ENCODE assay signal across 15 cellular contexts in genomic region chr17:41737680-41738023, GRCh38. TPM values are rescaled to one million over a fixed set of nuclear protein-coding genes. Genes with fewer than 3 reads are reported as not detected.
A peak's percentile ranks its signal among the peaks of the same experiment; 100 is the strongest.
DNase-seq lines count a peak whose midpoint lies in the region; ATAC-seq, FAIRE-seq and TF ChIP-seq lines count a peak whose summit lies in the region.
"Had no signal": no experiment of that assay in that cellular context is flagged by ENCODE, and none has a peak within 500 bp of the region (broad histone marks: within the 10 kb centered on the region; RNA-seq: fewer than 3 reads in every experiment).

No MANE protein-coding gene starts in this region.

- intact Hi-C loops in HepG2 (cut with micrococcal nuclease; ENCODE audit: unreplicated experiment), result loop anchor here (1.0 kb wide), 2 partner anchors 64 to 222 kb away; no protein-coding TSS in a partner anchor

- no peak overlapping the region for H3K9ac ChIP-seq in HepG2 (ENCODE audit: insufficient read depth, low read depth, low read length)

- H3K4me1 Mint-ChIP-seq in T-helper 2 cell treated with Interferon-gamma antibody and Interleukin-4, amounts not matched to agents 5 μg/mL and 100 μg/mL, for 36 hours (ENCODE audit: low read depth), result peaks cover 1% of the 10 kb centered on the region
- peaks cover 0 to 22% (median 3%) of the 10 kb centered on the region in 4 donors for H3K4me1 Mint-ChIP-seq in CD4-positive, CD25-positive, alpha-beta regulatory T cell

- WGBS in HepG2 (ENCODE audit: low lambda C conversion rate), result 17% methylated on average over 5 of the region's 5 CpGs

- H3K4me3 ChIP-seq in CD4-positive, CD25-positive, alpha-beta regulatory T cell (ENCODE audit: low read depth, low read length), result no peak overlapping the region
- H3K4me3 ChIP-seq in HepG2 (replicated peaks in 1 of 3; ENCODE audit: insufficient read depth in 1 of 3, low read depth in 2 of 3, low read length in 3 of 3), result no peak overlapping the region
- H3K4me3 ChIP-seq: ovary, testis had no signal

- TF ChIP-seq POLR2A in HepG2 (IDR thresholded peaks at IDR 0.05; ENCODE audit: insufficient read depth in 1 of 2, low read depth in 2 of 2, low read length in 2 of 2), result no peak

- no peak for FAIRE-seq in HepG2 (lab: Jason Lieb, UNC)

- in situ Hi-C loops in HepG2 (cut with HindIII; ENCODE audit: extremely low pct_ligation_motif_present, low pct_unique_long_range_greater_than_20kb), result loop anchor here (5.0 kb wide), 2 partner anchors 65 to 220 kb away; no protein-coding TSS in a partner anchor

- H3K27ac ChIP-seq in CD4-positive, CD25-positive, alpha-beta regulatory T cell (ENCODE audit: insufficient read depth, low read length, poor library complexity, severe bottlenecking), result no peak overlapping the region
- H3K27ac ChIP-seq in RWPE1, result peak overlapping the region; percentile 64; the same call in 1 of the 2 replicates
- no peak overlapping the region for H3K27ac ChIP-seq in HepG2 (ENCODE audit: extremely low read length, insufficient read depth, low read length)
- H3K27ac ChIP-seq: ovary, testis had no signal

- H2AFZ ChIP-seq in HepG2 (ENCODE audit: low read length), result no peak overlapping the region

- H3K4me1 ChIP-seq in CD4-positive, CD25-positive, alpha-beta regulatory T cell (ENCODE audit: control insufficient read depth, insufficient read depth, low read length, poor library complexity, severe bottlenecking), result peaks cover 15% of the 10 kb centered on the region
- peaks cover 38% of the 10 kb centered on the region for H3K4me1 ChIP-seq in HepG2 (ENCODE audit: insufficient read depth, low read length)

- BruUV-seq in HepG2 (replicated peaks; lab: Mats Ljungman, UMichigan), result no TSS peak

- H3K36me3 Mint-ChIP-seq in T-helper 2 cell treated with Interferon-gamma antibody and Interleukin-4, amounts not matched to agents 5 μg/mL and 100 μg/mL, for 36 hours (ENCODE audit: low read depth), result no peaks in the 10 kb centered on the region
- no peaks in the 10 kb centered on the region for H3K36me3 Mint-ChIP-seq in CD4-positive, CD25-positive, alpha-beta regulatory T cell

- no peak for TF ChIP-seq CTCF in RWPE1 (conservative IDR thresholded peaks at IDR 0.05; ENCODE audit: low read depth)
- TF ChIP-seq CTCF in HepG2 (CRISPR knock-in tag; IDR thresholded peaks at IDR 0.05), result no peak

- no peaks in the 10 kb centered on the region for H4K20me1 ChIP-seq in HepG2 (ENCODE audit: insufficient read depth, low read length)

- H3K27me3 Mint-ChIP-seq in T-helper 2 cell treated with Interferon-gamma antibody and Interleukin-4, amounts not matched to agents 5 μg/mL and 100 μg/mL, for 36 hours (ENCODE audit: low read depth), result peaks cover 37% of the 10 kb centered on the region
- peaks cover 44% of the 10 kb centered on the region for H3K27me3 Mint-ChIP-seq in CD4-positive, CD25-positive, alpha-beta regulatory T cell

- no peak overlapping the region for H3K4me2 ChIP-seq in HepG2 (ENCODE audit: low read depth, low read length)

- H3K4me3 Mint-ChIP-seq in T-helper 2 cell treated with Interferon-gamma antibody and Interleukin-4, amounts not matched to agents 5 μg/mL and 100 μg/mL, for 36 hours, result no peak overlapping the region
- H3K4me3 Mint-ChIP-seq in CD4-positive, CD25-positive, alpha-beta regulatory T cell, result peak overlapping the region in 3 of 4 donors; percentile 43 to 59 (median 56)
- H3K4me3 Mint-ChIP-seq: dendritic cell treated with granulocyte-macrophage colony-stimulating factor and Interleukin-4, amounts not matched to agents 40 ng/mL and 50 ng/mL, for 4 days had no signal

- no peaks in the 10 kb centered on the region for H3K9me3 Mint-ChIP-seq in T-helper 2 cell treated with Interferon-gamma antibody and Interleukin-4, amounts not matched to agents 5 μg/mL and 100 μg/mL, for 36 hours
- H3K9me3 Mint-ChIP-seq in CD4-positive, CD25-positive, alpha-beta regulatory T cell, result peaks cover 0 to 3% (median 0%) of the 10 kb centered on the region in 7 donors
- H3K9me3 Mint-ChIP-seq: dendritic cell treated with granulocyte-macrophage colony-stimulating factor and Interleukin-4, amounts not matched to agents 40 ng/mL and 50 ng/mL, for 4 days had no signal

- POLR2A ChIA-PET in RWPE1 (lab: Yijun Ruan, JAX; ENCODE audit: low non-redundant PET), result interaction anchor here (0.5 kb wide), 1 partner anchor 75 kb away, joined by 4 read pairs; no protein-coding TSS in a partner anchor
- POLR2A ChIA-PET in HepG2 (lab: Yijun Ruan, JAX), result interaction anchor here (0.9 to 1.5 kb wide), 6 partner anchors 36 to 65 kb away, joined by 3 to 6 read pairs (median 4); partner anchors contain the start of gene JUP

- no peak for TF ChIP-seq RAD21 in HepG2 (CRISPR knock-in tag; IDR thresholded peaks at IDR 0.05)

- CTCF ChIA-PET in RWPE1 (lab: Yijun Ruan, JAX) (interaction anchor here (0.5 to 1.8 kb wide), 9 partner anchors 41 to 126 kb away, joined by 3 to 14 read pairs (median 4); partner anchors contain the start of genes FKBP10 and P3H4), HepG2 (lab: Yijun Ruan, JAX; ENCODE audit: low intra/inter-chr PET ratio, low total read pairs) (interaction anchor here (0.8 to 3.8 kb wide), 7 partner anchors 35 to 222 kb away, joined by 4 to 97 read pairs (median 9); partner anchors contain the start of genes FKBP10, JUP and P3H4)

- no peaks in the 10 kb centered on the region for H3K9me3 ChIP-seq in CD4-positive, CD25-positive, alpha-beta regulatory T cell (ENCODE audit: control insufficient read depth in 2 of 2, low read length in 2 of 2)
- no peaks in the 10 kb centered on the region for H3K9me3 ChIP-seq in HepG2 (ENCODE audit: low read length)
- H3K9me3 ChIP-seq: ovary, testis had no signal

- no peaks in the 10 kb centered on the region for H3K36me3 ChIP-seq in CD4-positive, CD25-positive, alpha-beta regulatory T cell (ENCODE audit: control insufficient read depth, insufficient read depth, low read length)
- no peaks in the 10 kb centered on the region for H3K36me3 ChIP-seq in HepG2 (replicated peaks in 1 of 2; ENCODE audit: control insufficient read depth in 1 of 2, insufficient read depth in 2 of 2, low read length in 2 of 2)
- H3K36me3 ChIP-seq: ovary had no signal

- peak in 1 of 2 donors; percentile 8 for ATAC-seq in CD4-positive, CD25-positive, alpha-beta regulatory T cell (ENCODE audit: low read depth in 2 of 2)
- ATAC-seq in HepG2, result peak; percentile 5
- no peak for ATAC-seq in GM21381 (IDR thresholded peaks at IDR 0.05; ENCODE audit: unreplicated experiment)
- no peak for ATAC-seq in HG02885 (IDR thresholded peaks at IDR 0.05; ENCODE audit: poor library complexity, unreplicated experiment)

- H3K27me3 ChIP-seq in CD4-positive, CD25-positive, alpha-beta regulatory T cell (ENCODE audit: control insufficient read depth, insufficient read depth, low read length), result peaks cover 9% of the 10 kb centered on the region
- H3K27me3 ChIP-seq in HepG2 (ENCODE audit: control insufficient read depth in 1 of 2, insufficient read depth in 2 of 2, low read length in 2 of 2), result peaks cover 18 to 62% of the 10 kb centered on the region in 2 experiments
- H3K27me3 ChIP-seq: ovary, testis had no signal

- H3K79me2 ChIP-seq in HepG2 (ENCODE audit: insufficient read depth, low read length), result no peaks in the 10 kb centered on the region

- H3K27ac Mint-ChIP-seq in T-helper 2 cell treated with Interferon-gamma antibody and Interleukin-4, amounts not matched to agents 5 μg/mL and 100 μg/mL, for 36 hours, result peak overlapping the region; percentile 46
- H3K27ac Mint-ChIP-seq in CD4-positive, CD25-positive, alpha-beta regulatory T cell, result no peak overlapping the region
- H3K27ac Mint-ChIP-seq: dendritic cell treated with granulocyte-macrophage colony-stimulating factor and Interleukin-4, amounts not matched to agents 40 ng/mL and 50 ng/mL, for 4 days had no signal

- no peak for TF ChIP-seq EP300 in HepG2 (IDR thresholded peaks at IDR 0.05; ENCODE audit: low read depth in 2 of 2, low read length in 2 of 2)
- TF ChIP-seq EP300 in HepG2 (CRISPR knock-in tag; IDR thresholded peaks at IDR 0.05; ENCODE audit: borderline replicate concordance), result no peak

- DNase-seq in T-helper 2 cell treated with Interferon-gamma antibody and Interleukin-4, amounts not matched to agents 5 μg/mL and 100 μg/mL, for 36 hours (ENCODE audit: low spot score), result no peak
- DNase-seq in T-helper 2 cell (no peak), RWPE1 (ENCODE audit: low spot score) (no peak), HepG2 (ENCODE audit: low spot score) (no peak)
- DNase-seq in CD4-positive, CD25-positive, alpha-beta regulatory T cell, result no peak
- no peak for DNase-seq in activated CD4-positive, CD25-positive, alpha-beta regulatory T cell treated with anti-CD3 and anti-CD28 coated beads, Interleukin-2, amount 50 U/mL, for 72 hours

RNA-seq across cellular contexts. Expression of gene HAP1, which starts 3.2 kb away (rescaled TPM):
- 2.1 TPM for total RNA-seq in CD4-positive, CD25-positive, alpha-beta regulatory T cell
- polyA plus RNA-seq in CD4-positive, CD25-positive, alpha-beta regulatory T cell, result under 1 TPM; 0.35 to 0.62 (median 0.49) TPM
- 0.07 and 0.08 TPM in 2 replicates for total RNA-seq in HepG2 (2016; rRNA removed; fragmentation: Illumina TruSeq; extraction: Trizol)
- not detected in 2 replicates for total RNA-seq in HepG2 (2016; cell fraction: cytosol; rRNA removed; fragmentation: Illumina TruSeq; extraction: Trizol; ENCODE audit: low read depth)
- 0.07 and 0.11 TPM in 2 replicates for total RNA-seq in HepG2 (2016; cell fraction: insoluble cytoplasmic fraction; rRNA removed; fragmentation: Illumina TruSeq; extraction: Trizol)
- total RNA-seq in HepG2 (2016; cell fraction: membrane; rRNA removed; fragmentation: Illumina TruSeq; extraction: Trizol), result 0.03 TPM in 1 of 2 replicates, not detected in the other
- 0.12 TPM in 1 of 2 replicates, not detected in the other for total RNA-seq in HepG2 (2016; cell fraction: nucleus; rRNA removed; fragmentation: Illumina TruSeq; extraction: Trizol)
- polyA plus RNA-seq in HepG2 (2011; rRNA removed), result 0.07 and 0.30 TPM in 2 replicates
- 0.07 and 0.08 TPM in 2 replicates for polyA plus RNA-seq in HepG2 (2011; cell fraction: cytosol; rRNA removed)
- polyA plus RNA-seq in HepG2 (2011; cell fraction: nucleus; rRNA removed), result 1.1 TPM in 2 replicates
- 0.13 and 0.19 TPM in 2 replicates for polyA plus RNA-seq in HepG2 (2012)
- not detected in 2 replicates for polyA plus RNA-seq in HepG2 (2016; cell fraction: cytosol; fragmentation: Illumina TruSeq; extraction: Trizol; ENCODE audit: low read depth)
- polyA plus RNA-seq in HepG2 (2016; cell fraction: insoluble cytoplasmic fraction; fragmentation: Illumina TruSeq; extraction: Trizol; ENCODE audit: low read depth), result 0.11 TPM in 1 of 2 replicates, not detected in the other
- not detected in 2 replicates for polyA plus RNA-seq in HepG2 (2016; cell fraction: membrane; fragmentation: Illumina TruSeq; extraction: Trizol; ENCODE audit: low read depth)
- 0.11 and 0.15 TPM in 2 replicates for polyA plus RNA-seq in HepG2 (2016; cell fraction: nucleus; fragmentation: Illumina TruSeq; extraction: Trizol; ENCODE audit: insufficient read depth, low read depth)
- polyA minus RNA-seq in HepG2 (2011; rRNA and poly(A)+ RNA removed; ENCODE audit: low replicate concordance), result 0.07 TPM in 1 of 2 replicates, not detected in the other
- not detected in 2 replicates for polyA minus RNA-seq in HepG2 (2011; cell fraction: cytosol; rRNA and poly(A)+ RNA removed)
- 0.12 and 0.26 TPM in 2 replicates for polyA minus RNA-seq in HepG2 (2011; cell fraction: nucleus; rRNA and poly(A)+ RNA removed)

RNA-seq across cellular contexts. Expression of gene GAST, which starts 25.5 kb away (rescaled TPM):
- total RNA-seq in CD4-positive, CD25-positive, alpha-beta regulatory T cell, result not detected
- polyA plus RNA-seq in CD4-positive, CD25-positive, alpha-beta regulatory T cell, result not detected
- 0.42 TPM in 1 of 2 replicates, not detected in the other for total RNA-seq in HepG2 (2016; rRNA removed; fragmentation: Illumina TruSeq; extraction: Trizol)
- total RNA-seq in HepG2 (2016; cell fraction: cytosol; rRNA removed; fragmentation: Illumina TruSeq; extraction: Trizol; ENCODE audit: low read depth), result not detected in 2 replicates
- total RNA-seq in HepG2 (2016; cell fraction: insoluble cytoplasmic fraction; rRNA removed; fragmentation: Illumina TruSeq; extraction: Trizol), result 0.52 TPM in 1 of 2 replicates, not detected in the other
- not detected in 2 replicates for total RNA-seq in HepG2 (2016; cell fraction: membrane; rRNA removed; fragmentation: Illumina TruSeq; extraction: Trizol)
- total RNA-seq in HepG2 (2016; cell fraction: nucleus; rRNA removed; fragmentation: Illumina TruSeq; extraction: Trizol), result 1.4 TPM in 1 of 2 replicates, not detected in the other
- polyA plus RNA-seq in HepG2 (2011; rRNA removed), result 0.32 and 0.65 TPM in 2 replicates
- 0.32 and 0.93 TPM in 2 replicates for polyA plus RNA-seq in HepG2 (2011; cell fraction: cytosol; rRNA removed)
- polyA plus RNA-seq in HepG2 (2011; cell fraction: nucleus; rRNA removed), result not detected in 2 replicates
- polyA plus RNA-seq in HepG2 (2012), result 0.56 and 4.9 TPM in 2 replicates
- not detected in 2 replicates for polyA plus RNA-seq in HepG2 (2016; cell fraction: cytosol; fragmentation: Illumina TruSeq; extraction: Trizol; ENCODE audit: low read depth)
- polyA plus RNA-seq in HepG2 (2016; cell fraction: insoluble cytoplasmic fraction; fragmentation: Illumina TruSeq; extraction: Trizol; ENCODE audit: low read depth), result 1.1 TPM in 1 of 2 replicates, not detected in the other
- polyA plus RNA-seq in HepG2 (2016; cell fraction: membrane; fragmentation: Illumina TruSeq; extraction: Trizol; ENCODE audit: low read depth), result not detected in 2 replicates
- 1.4 TPM in 1 of 2 replicates, not detected in the other for polyA plus RNA-seq in HepG2 (2016; cell fraction: nucleus; fragmentation: Illumina TruSeq; extraction: Trizol; ENCODE audit: insufficient read depth, low read depth)
- 0.58 TPM in 1 of 2 replicates, not detected in the other for polyA minus RNA-seq in HepG2 (2011; rRNA and poly(A)+ RNA removed; ENCODE audit: low replicate concordance)
- polyA minus RNA-seq in HepG2 (2011; cell fraction: cytosol; rRNA and poly(A)+ RNA removed), result not detected in 2 replicates
- not detected in 2 replicates for polyA minus RNA-seq in HepG2 (2011; cell fraction: nucleus; rRNA and poly(A)+ RNA removed)
- total RNA-seq: HT1080; lung microvascular endothelial cell; OCI-LY7; ovary; T-helper 2 cell treated with Interferon-gamma antibody and Interleukin-4, amounts not matched to agents 100 ng/mL and 5 ng/mL, for 36 hours; testis had no signal
- polyA plus RNA-seq: ovary had no signal

RNA-seq across cellular contexts. Expression of gene JUP, which starts 48.9 kb away (rescaled TPM):
- 1.3 TPM for total RNA-seq in CD4-positive, CD25-positive, alpha-beta regulatory T cell
- under 1 TPM in 2 of 4 donors, not detected in 2; 0.32 to 0.33 TPM for polyA plus RNA-seq in CD4-positive, CD25-positive, alpha-beta regulatory T cell
- total RNA-seq in HepG2 (2016; rRNA removed; fragmentation: Illumina TruSeq; extraction: Trizol), result 20.6 and 20.9 TPM in 2 replicates
- total RNA-seq in HepG2 (2016; cell fraction: cytosol; rRNA removed; fragmentation: Illumina TruSeq; extraction: Trizol; ENCODE audit: low read depth), result 6.9 and 7.8 TPM in 2 replicates
- 16.7 and 22.4 TPM in 2 replicates for total RNA-seq in HepG2 (2016; cell fraction: insoluble cytoplasmic fraction; rRNA removed; fragmentation: Illumina TruSeq; extraction: Trizol)
- 11.7 and 12.0 TPM in 2 replicates for total RNA-seq in HepG2 (2016; cell fraction: membrane; rRNA removed; fragmentation: Illumina TruSeq; extraction: Trizol)
- total RNA-seq in HepG2 (2016; cell fraction: nucleus; rRNA removed; fragmentation: Illumina TruSeq; extraction: Trizol), result 15.0 and 20.7 TPM in 2 replicates
- 12.1 and 21.4 TPM in 2 replicates for polyA plus RNA-seq in HepG2 (2011; rRNA removed)
- polyA plus RNA-seq in HepG2 (2011; cell fraction: cytosol; rRNA removed), result 8.9 and 10.9 TPM in 2 replicates
- polyA plus RNA-seq in HepG2 (2011; cell fraction: nucleus; rRNA removed), result 23.8 and 30.1 TPM in 2 replicates
- polyA plus RNA-seq in HepG2 (2012), result 36.1 and 37.0 TPM in 2 replicates
- polyA plus RNA-seq in HepG2 (2016; cell fraction: cytosol; fragmentation: Illumina TruSeq; extraction: Trizol; ENCODE audit: low read depth), result 3.5 and 4.6 TPM in 2 replicates
- 22.1 and 35.3 TPM in 2 replicates for polyA plus RNA-seq in HepG2 (2016; cell fraction: insoluble cytoplasmic fraction; fragmentation: Illumina TruSeq; extraction: Trizol; ENCODE audit: low read depth)
- 9.5 and 10.0 TPM in 2 replicates for polyA plus RNA-seq in HepG2 (2016; cell fraction: membrane; fragmentation: Illumina TruSeq; extraction: Trizol; ENCODE audit: low read depth)
- 24.1 and 25.5 TPM in 2 replicates for polyA plus RNA-seq in HepG2 (2016; cell fraction: nucleus; fragmentation: Illumina TruSeq; extraction: Trizol; ENCODE audit: insufficient read depth, low read depth)
- polyA minus RNA-seq in HepG2 (2011; rRNA and poly(A)+ RNA removed; ENCODE audit: low replicate concordance), result 43.6 and 59.1 TPM in 2 replicates
- 25.9 and 32.6 TPM in 2 replicates for polyA minus RNA-seq in HepG2 (2011; cell fraction: cytosol; rRNA and poly(A)+ RNA removed)
- 13.5 and 13.8 TPM in 2 replicates for polyA minus RNA-seq in HepG2 (2011; cell fraction: nucleus; rRNA and poly(A)+ RNA removed)

RNA-seq across cellular contexts. Expression of gene EIF1, which starts 49.0 kb away (rescaled TPM):
- total RNA-seq in CD4-positive, CD25-positive, alpha-beta regulatory T cell, result 2,625 TPM
- polyA plus RNA-seq in CD4-positive, CD25-positive, alpha-beta regulatory T cell, result 1,000 to 10,000 TPM; 1,357 to 1,617 (median 1,453) TPM
- total RNA-seq in HepG2 (2016; rRNA removed; fragmentation: Illumina TruSeq; extraction: Trizol), result 147 and 199 TPM in 2 replicates
- 90.4 and 105 TPM in 2 replicates for total RNA-seq in HepG2 (2016; cell fraction: cytosol; rRNA removed; fragmentation: Illumina TruSeq; extraction: Trizol; ENCODE audit: low read depth)
- total RNA-seq in HepG2 (2016; cell fraction: insoluble cytoplasmic fraction; rRNA removed; fragmentation: Illumina TruSeq; extraction: Trizol), result 134 and 191 TPM in 2 replicates
- 209 and 226 TPM in 2 replicates for total RNA-seq in HepG2 (2016; cell fraction: membrane; rRNA removed; fragmentation: Illumina TruSeq; extraction: Trizol)
- 237 and 265 TPM in 2 replicates for total RNA-seq in HepG2 (2016; cell fraction: nucleus; rRNA removed; fragmentation: Illumina TruSeq; extraction: Trizol)
- 388 and 517 TPM in 2 replicates for polyA plus RNA-seq in HepG2 (2011; rRNA removed)
- polyA plus RNA-seq in HepG2 (2011; cell fraction: cytosol; rRNA removed), result 157 and 242 TPM in 2 replicates
- polyA plus RNA-seq in HepG2 (2011; cell fraction: nucleus; rRNA removed), result 346 and 409 TPM in 2 replicates
- polyA plus RNA-seq in HepG2 (2012), result 1,096 and 1,427 TPM in 2 replicates
- polyA plus RNA-seq in HepG2 (2016; cell fraction: cytosol; fragmentation: Illumina TruSeq; extraction: Trizol; ENCODE audit: low read depth), result 537 and 540 TPM in 2 replicates
- 606 and 702 TPM in 2 replicates for polyA plus RNA-seq in HepG2 (2016; cell fraction: insoluble cytoplasmic fraction; fragmentation: Illumina TruSeq; extraction: Trizol; ENCODE audit: low read depth)
- 490 and 548 TPM in 2 replicates for polyA plus RNA-seq in HepG2 (2016; cell fraction: membrane; fragmentation: Illumina TruSeq; extraction: Trizol; ENCODE audit: low read depth)
- 691 and 695 TPM in 2 replicates for polyA plus RNA-seq in HepG2 (2016; cell fraction: nucleus; fragmentation: Illumina TruSeq; extraction: Trizol; ENCODE audit: insufficient read depth, low read depth)
- polyA minus RNA-seq in HepG2 (2011; rRNA and poly(A)+ RNA removed; ENCODE audit: low replicate concordance), result 70.2 and 87.8 TPM in 2 replicates
- polyA minus RNA-seq in HepG2 (2011; cell fraction: cytosol; rRNA and poly(A)+ RNA removed), result 159 and 198 TPM in 2 replicates
- 333 and 395 TPM in 2 replicates for polyA minus RNA-seq in HepG2 (2011; cell fraction: nucleus; rRNA and poly(A)+ RNA removed)
